ENCODE assay signal across 21 cellular contexts in genomic region chr6:31762878-31763616, GRCh38. TPM values are rescaled to one million over a fixed set of nuclear protein-coding genes. Genes with fewer than 3 reads are reported as not detected.
DNase-seq lines count a peak whose midpoint lies in the region; ATAC-seq, FAIRE-seq and TF ChIP-seq lines count a peak whose summit lies in the region.
"Had no signal": no experiment of that assay in that cellular context is flagged by ENCODE, and none has a peak within 500 bp of the region (broad histone marks: within the 10 kb centered on the region; RNA-seq: fewer than 3 reads in every experiment).

No MANE protein-coding gene starts in this region.

- intact Hi-C loops in IMR-90 (cut with micrococcal nuclease) (no loop called here), pancreas (cut with DNase I) (no loop called here)

- H3K79me1 ChIP-seq in IMR-90 (ENCODE audit: low read depth in 1 of 2, low read length in 2 of 2), result no peaks in the 10 kb centered on the region
- peaks cover 4% of the 10 kb centered on the region for H3K79me1 ChIP-seq in trophoblast cell (ENCODE audit: low read length)

- H3K4me2 ChIP-seq in IMR-90 (ENCODE audit: low read depth, low read length) (no peak overlapping the region), trophoblast cell (ENCODE audit: low read length) (no peak overlapping the region)

- no peak overlapping the region; the same call in 1 of the 2 replicates for H3K56ac ChIP-seq in IMR-90 (ENCODE audit: extremely low read depth, insufficient read depth, low read length)

- no peak overlapping the region for H2BK20ac ChIP-seq in IMR-90 (ENCODE audit: low read depth, low read length)

- H3K4me3 ChIP-seq in IMR-90 (ENCODE audit: insufficient read depth, low read depth, low read length) (no peak overlapping the region), trophoblast cell (ENCODE audit: low read depth, low read length) (no peak overlapping the region), pancreas (no peak overlapping the region)
- H3K4me3 ChIP-seq: HAP-1, thoracic aorta had no signal

- H2BK5ac ChIP-seq in IMR-90 (ENCODE audit: low read depth, low read length, poor library complexity, severe bottlenecking) (peak overlapping the region; percentile 5), trophoblast cell (ENCODE audit: low read depth, low read length, poor library complexity) (no peak overlapping the region)

- H3K9me3 Mint-ChIP-seq in T-helper 1 cell treated with Interleukin-12 subunit alpha and Interleukin-12 subunit beta and Interleukin-4 antibody, amounts not matched to agents 30 μg/mL and 1 μg/mL, for 36 hours, result no peaks in the 10 kb centered on the region
- H3K9me3 Mint-ChIP-seq: activated naive CD8-positive, alpha-beta T cell treated with anti-CD3 and anti-CD28 coated beads for 36 hours; CD4-positive, alpha-beta memory T cell; IgD-negative memory B cell had no signal

- no peak for TF ChIP-seq RAD21 in IMR-90 (IDR thresholded peaks at IDR 0.05; ENCODE audit: low read length)

- in situ Hi-C loops in IMR-90 (cut with MboI; ENCODE audit: low sequenced_read_pairs), result no loop called here

- peaks cover 21% of the 10 kb centered on the region for H3K4me1 Mint-ChIP-seq in T-helper 1 cell treated with Interleukin-12 subunit alpha and Interleukin-12 subunit beta and Interleukin-4 antibody, amounts not matched to agents 30 μg/mL and 1 μg/mL, for 36 hours (ENCODE audit: low read depth)
- H3K4me1 Mint-ChIP-seq: activated naive CD8-positive, alpha-beta T cell treated with anti-CD3 and anti-CD28 coated beads for 36 hours; IgD-negative memory B cell had no signal

- no peak overlapping the region for H3K18ac ChIP-seq in IMR-90 (ENCODE audit: low read depth, low read length)
- no peak overlapping the region for H3K18ac ChIP-seq in trophoblast cell (ENCODE audit: low read length)

- peak overlapping the region; percentile 38 for H2BK12ac ChIP-seq in trophoblast cell (ENCODE audit: low read length)

- TF ChIP-seq CTCF in IMR-90 (conservative IDR thresholded peaks at IDR 0.05; ENCODE audit: low read depth, low read length) (no peak), pancreas (IDR thresholded peaks at IDR 0.05) (no peak)

- peaks cover 19% of the 10 kb centered on the region for H3K36me3 Mint-ChIP-seq in T-helper 1 cell treated with Interleukin-12 subunit alpha and Interleukin-12 subunit beta and Interleukin-4 antibody, amounts not matched to agents 30 μg/mL and 1 μg/mL, for 36 hours (ENCODE audit: low read depth)

- H3K9ac ChIP-seq in IMR-90 (ENCODE audit: low read depth, low read length), result no peak overlapping the region
- no peak overlapping the region for H3K9ac ChIP-seq in trophoblast cell (ENCODE audit: low read length)

- H3K36me3 ChIP-seq in IMR-90 (ENCODE audit: control insufficient read depth, insufficient read depth, low read length) (peaks cover 6% of the 10 kb centered on the region; the same call in 1 of the 2 replicates), trophoblast cell (ENCODE audit: control insufficient read depth in 1 of 2, insufficient read depth in 2 of 2, low read length in 2 of 2) (peaks cover 0 to 3% of the 10 kb centered on the region in 2 experiments), pancreas (no peaks in the 10 kb centered on the region)
- H3K36me3 ChIP-seq: thoracic aorta had no signal

- CTCF ChIA-PET in IMR-90 (lab: Yijun Ruan, JAX), result no interaction called here

- no peak for TF ChIP-seq POLR2A in IMR-90 (IDR thresholded peaks at IDR 0.05; ENCODE audit: low read depth, low read length)

- POLR2A ChIA-PET in IMR-90 (lab: Charles Lee; ENCODE audit: unreplicated experiment), result no interaction called here

- H2BK15ac ChIP-seq in IMR-90 (ENCODE audit: low read depth, low read length), result no peak overlapping the region

- no peaks in the 10 kb centered on the region for H3K79me2 ChIP-seq in trophoblast cell (ENCODE audit: control insufficient read depth, insufficient read depth, low read length, poor library complexity)

- H4K8ac ChIP-seq in IMR-90 (ENCODE audit: low read depth in 2 of 2, low read length in 2 of 2), result peak overlapping the region in 1 of 2 experiments; percentile 39; a peak in 1 of 4 replicates
- no peak overlapping the region for H4K8ac ChIP-seq in trophoblast cell (ENCODE audit: low read depth, low read length)

- H2AFZ ChIP-seq in IMR-90 (replicated peaks; ENCODE audit: low read length, poor library complexity) (peak overlapping the region; percentile 64), trophoblast cell (ENCODE audit: insufficient read depth, low read length, poor library complexity) (no peak overlapping the region)

- no peak overlapping the region for H4K5ac ChIP-seq in IMR-90 (ENCODE audit: low read depth, low read length)

- BruUV-seq in IMR-90 (replicated peaks; lab: Mats Ljungman, UMichigan), result no TSS peak

- WGBS in IMR-90 (ENCODE audit: extremely low coverage in 2 of 2, insufficient read length in 1 of 2), 2 experiments, result 88% methylated on average over 4 of the region's 8 CpGs; no CpG with 5 or more reads in 1 of the 2 experiments
- no CpG with 5 or more reads among the region's 8 CpGs for WGBS in trophoblast cell (ENCODE audit: extremely low coverage, insufficient coverage, insufficient read length)
- WGBS in pancreas, 2 donors, result 75 to 77% methylated on average over 6 to 8 of the region's 8 CpGs

- peak overlapping the region; percentile 73 for H3K27ac Mint-ChIP-seq in T-helper 1 cell treated with Interleukin-12 subunit alpha and Interleukin-12 subunit beta and Interleukin-4 antibody, amounts not matched to agents 30 μg/mL and 1 μg/mL, for 36 hours
- H3K27ac Mint-ChIP-seq: activated naive CD8-positive, alpha-beta T cell treated with anti-CD3 and anti-CD28 coated beads for 36 hours had no signal

- no peak overlapping the region; the same call in 1 of the 2 replicates for H4K91ac ChIP-seq in IMR-90 (ENCODE audit: insufficient read depth, low read depth, low read length)
- no peak overlapping the region for H4K91ac ChIP-seq in trophoblast cell (ENCODE audit: low read depth, low read length)

- no peaks in the 10 kb centered on the region for H3K27me3 Mint-ChIP-seq in T-helper 1 cell treated with Interleukin-12 subunit alpha and Interleukin-12 subunit beta and Interleukin-4 antibody, amounts not matched to agents 30 μg/mL and 1 μg/mL, for 36 hours (ENCODE audit: low read depth)
- H3K27me3 Mint-ChIP-seq: activated naive CD8-positive, alpha-beta T cell treated with anti-CD3 and anti-CD28 coated beads for 36 hours; CD4-positive, alpha-beta memory T cell; IgD-negative memory B cell had no signal

- no peak overlapping the region for H3K4me3 Mint-ChIP-seq in T-helper 1 cell treated with Interleukin-12 subunit alpha and Interleukin-12 subunit beta and Interleukin-4 antibody, amounts not matched to agents 30 μg/mL and 1 μg/mL, for 36 hours
- H3K4me3 Mint-ChIP-seq: activated naive CD8-positive, alpha-beta T cell treated with anti-CD3 and anti-CD28 coated beads for 36 hours; CD4-positive, alpha-beta memory T cell; IgD-negative memory B cell had no signal

- peak overlapping the region; percentile 66 for H3K4ac ChIP-seq in IMR-90 (ENCODE audit: low read depth, low read length)
- no peak overlapping the region for H3K4ac ChIP-seq in trophoblast cell (ENCODE audit: low read depth, low read length)

- H2AK5ac ChIP-seq in IMR-90 (ENCODE audit: low read depth, low read length), result peak overlapping the region; percentile 65; the same call in 1 of the 2 replicates
- H2AK5ac ChIP-seq in trophoblast cell (ENCODE audit: low read length), result peak overlapping the region; percentile 66

- peaks cover 14% of the 10 kb centered on the region for H3K9me1 ChIP-seq in IMR-90 (ENCODE audit: insufficient read depth, low read length)

- H3K27me3 ChIP-seq in IMR-90 (ENCODE audit: control insufficient read depth, insufficient read depth, low read length), result no peaks in the 10 kb centered on the region
- H3K27me3 ChIP-seq in trophoblast cell (ENCODE audit: insufficient read depth, low read length), result no peaks in the 10 kb centered on the region
- no peaks in the 10 kb centered on the region for H3K27me3 ChIP-seq in pancreas

- H3K23ac ChIP-seq in IMR-90 (ENCODE audit: low read depth, low read length), result no peak overlapping the region
- no peak overlapping the region for H3K23ac ChIP-seq in trophoblast cell (ENCODE audit: low read length)

- H3K27ac ChIP-seq in IMR-90 (ENCODE audit: insufficient read depth, low read length), result no peak overlapping the region
- no peak overlapping the region for H3K27ac ChIP-seq in trophoblast cell (ENCODE audit: low read depth, low read length)
- H3K27ac ChIP-seq in pancreas, result no peak overlapping the region
- H3K27ac ChIP-seq: thoracic aorta had no signal

- FAIRE-seq in pancreas (lab: Jason Lieb, UNC), result no peak
- FAIRE-seq: A204.1, frontal cortex, GM12891 had no signal

- peak overlapping the region; percentile 71 for H2AK9ac ChIP-seq in IMR-90 (replicated peaks; ENCODE audit: low read depth, low read length, poor library complexity)

- no peaks in the 10 kb centered on the region for H4K20me1 ChIP-seq in IMR-90 (ENCODE audit: insufficient read depth, low read length)

- peak overlapping the region; percentile 74 for H3K14ac ChIP-seq in IMR-90 (replicated peaks; ENCODE audit: low read depth, low read length)
- no peak overlapping the region for H3K14ac ChIP-seq in trophoblast cell (ENCODE audit: low read length)

- H4K12ac ChIP-seq in trophoblast cell (ENCODE audit: low read depth, low read length), result peak overlapping the region; percentile 4

- dilution Hi-C loops in IMR-90 (cut with HindIII; ENCODE audit: low sequenced_read_pairs, unreplicated experiment), result no loop called here

- no peaks in the 10 kb centered on the region for H3K9me3 ChIP-seq in IMR-90 (ENCODE audit: control insufficient read depth, insufficient read depth, low read length)
- H3K9me3 ChIP-seq in trophoblast cell (ENCODE audit: insufficient read depth, low read depth, low read length), result peaks cover 2% of the 10 kb centered on the region
- H3K9me3 ChIP-seq in pancreas, result no peaks in the 10 kb centered on the region
- H3K9me3 ChIP-seq: HAP-1, thoracic aorta had no signal

- H2BK120ac ChIP-seq in IMR-90 (ENCODE audit: low read depth, low read length), result 0 out of 2 replicates have a peak overlapping the region, but pooled peaks have one; percentile 14
- H2BK120ac ChIP-seq in trophoblast cell (ENCODE audit: insufficient read depth, low read length, poor library complexity), result no peak overlapping the region

- DNase-seq in T-helper 1 cell (no peak), IMR-90 (no peak), trophoblast cell (no peak), pancreas (no peak)
- DNase-seq: activated naive CD8-positive, alpha-beta T cell treated with anti-CD3 and anti-CD28 coated beads for 36 hours; CD4-positive, alpha-beta memory T cell; NCI-H2107; NCI-H774; right cardiac atrium; stimulated activated CD4-positive, alpha-beta T cell treated with anti-CD3 and anti-CD28 coated beads, Interleukin-2, amount 100 ng/mL, for 24 hours had no signal

- no peak for ATAC-seq in IMR-90 (ENCODE audit: low read depth)
- ATAC-seq in esophagus mucosa, result peak; percentile 20
- ATAC-seq in GM18498 (IDR thresholded peaks at IDR 0.05; ENCODE audit: unreplicated experiment), result no peak
- no peak for ATAC-seq in pancreas
- ATAC-seq in HG03439 (IDR thresholded peaks at IDR 0.05; ENCODE audit: unreplicated experiment), result no peak

- H3K4me1 ChIP-seq in IMR-90 (ENCODE audit: control insufficient read depth, insufficient read depth, low read length), result peaks cover 4% of the 10 kb centered on the region
- peaks cover 13 to 21% of the 10 kb centered on the region in 2 experiments for H3K4me1 ChIP-seq in trophoblast cell (ENCODE audit: control insufficient read depth in 1 of 2, insufficient read depth in 2 of 2, low read length in 2 of 2)
- H3K4me1 ChIP-seq in pancreas, result no peaks in the 10 kb centered on the region

RNA-seq across cellular contexts. Expression of gene SAPCD1, which starts 0.6 kb away (rescaled TPM):
- not detected in 2 replicates for total RNA-seq in IMR-90 (2012; rRNA removed)
- polyA plus RNA-seq in IMR-90 (2012; rRNA removed), result 2.2 and 2.3 TPM in 2 replicates
- polyA plus RNA-seq in IMR-90 (2012; cell fraction: cytosol; rRNA removed), result 0.27 and 1.1 TPM in 2 replicates
- polyA plus RNA-seq in IMR-90 (2012; cell fraction: nucleus; rRNA removed; ENCODE audit: low replicate concordance), result 24.2 and 40.1 TPM in 2 replicates
- 0.64 TPM for total RNA-seq in esophagus mucosa
- polyA plus RNA-seq in trophoblast cell (2013), result 0.36 and 0.47 TPM in 2 replicates
- 1 to 10 TPM in 1 of 6 donors, under 1 TPM in 4, not detected in 1; 0.51 to 1.9 (median 0.64) TPM for total RNA-seq in pancreas
- 10 to 100 TPM in 1 of 2 donors, 1 to 10 TPM in 1; 4.8 to 11.1 TPM for polyA plus RNA-seq in pancreas
- polyA plus RNA-seq: IgD-negative memory B cell, neural cell had no signal

RNA-seq across cellular contexts. Expression of gene VWA7, which starts 14.1 kb away (rescaled TPM):
- total RNA-seq in IMR-90 (2012; rRNA removed), result under 0.01 and 0.28 TPM in 2 replicates
- polyA plus RNA-seq in IMR-90 (2012; rRNA removed), result 1.0 and 1.4 TPM in 2 replicates
- polyA plus RNA-seq in IMR-90 (2012; cell fraction: cytosol; rRNA removed), result 0.60 and 1.2 TPM in 2 replicates
- polyA plus RNA-seq in IMR-90 (2012; cell fraction: nucleus; rRNA removed; ENCODE audit: low replicate concordance), result 3.1 and 4.5 TPM in 2 replicates
- 1.6 TPM for total RNA-seq in esophagus mucosa
- 0.36 and 0.56 TPM in 2 replicates for polyA plus RNA-seq in trophoblast cell (2013)
- total RNA-seq in pancreas, result 1 to 10 TPM; 2.9 to 5.0 (median 4.3) TPM
- 10 to 100 TPM in 1 of 2 donors, 1 to 10 TPM in 1; 5.6 to 11.9 TPM for polyA plus RNA-seq in pancreas

RNA-seq across cellular contexts. Expression of gene MSH5, which starts 23.2 kb away (rescaled TPM):
- total RNA-seq in IMR-90 (2012; rRNA removed) (4.7 and 5.6 TPM in 2 replicates), esophagus mucosa (12.0 TPM), pancreas (1 to 10 TPM; 2.2 to 7.6 (median 5.3) TPM)
- polyA plus RNA-seq in IMR-90 (2012; rRNA removed) (14.5 and 15.7 TPM in 2 replicates), pancreas (10 to 100 TPM; 11.3 to 17.4 TPM)
- 2.4 and 9.8 TPM in 2 replicates for polyA plus RNA-seq in IMR-90 (2012; cell fraction: cytosol; rRNA removed)
- polyA plus RNA-seq in IMR-90 (2012; cell fraction: nucleus; rRNA removed; ENCODE audit: low replicate concordance), result 112 and 132 TPM in 2 replicates
- 7.3 and 7.7 TPM in 2 replicates for polyA plus RNA-seq in trophoblast cell (2013)

RNA-seq across cellular contexts. Expression of gene CLIC1, which starts 26.7 kb away (rescaled TPM):
- total RNA-seq in IMR-90 (2012; rRNA removed) (992 and 1,185 TPM in 2 replicates), esophagus mucosa (372 TPM), pancreas (100 to 1,000 TPM in 2 of 6 donors, 10 to 100 TPM in 4; 61.0 to 150 (median 80.8) TPM)
- polyA plus RNA-seq in IMR-90 (2012; rRNA removed) (692 and 706 TPM in 2 replicates), pancreas (100 to 1,000 TPM in 1 of 2 donors, 10 to 100 TPM in 1; 91.8 to 154 TPM)
- polyA plus RNA-seq in IMR-90 (2012; cell fraction: cytosol; rRNA removed), result 504 and 583 TPM in 2 replicates
- polyA plus RNA-seq in IMR-90 (2012; cell fraction: nucleus; rRNA removed; ENCODE audit: low replicate concordance), result 164 and 178 TPM in 2 replicates
- polyA plus RNA-seq in trophoblast cell (2013), result 276 and 291 TPM in 2 replicates

RNA-seq across cellular contexts. Expression of gene VARS1, which starts 32.5 kb away (rescaled TPM):
- total RNA-seq in IMR-90 (2012; rRNA removed), result 32.2 and 41.2 TPM in 2 replicates
- 39.6 and 42.0 TPM in 2 replicates for polyA plus RNA-seq in IMR-90 (2012; rRNA removed)
- 25.0 and 31.3 TPM in 2 replicates for polyA plus RNA-seq in IMR-90 (2012; cell fraction: cytosol; rRNA removed)
- 49.4 and 162 TPM in 2 replicates for polyA plus RNA-seq in IMR-90 (2012; cell fraction: nucleus; rRNA removed; ENCODE audit: low replicate concordance)
- 79.8 TPM for total RNA-seq in esophagus mucosa
- 39.7 and 43.2 TPM in 2 replicates for polyA plus RNA-seq in trophoblast cell (2013)
- total RNA-seq in pancreas, result 10 to 100 TPM; 22.0 to 48.1 (median 36.2) TPM
- polyA plus RNA-seq in pancreas, result 10 to 100 TPM; 35.3 to 67.3 TPM
